Comparison of ENCODE assay signal across 8 cellular contexts in genomic region chr20:39049684-39050554, GRCh38.
DNase-seq lines count a peak whose midpoint lies in the region; ATAC-seq and TF ChIP-seq lines count a peak whose summit lies in the region.

No MANE protein-coding gene starts in this region.

- H3K9me3 ChIP-seq in DND-41 (ENCODE audit: insufficient read depth, low read length, severe bottlenecking) = no peaks in the 10 kb centered on the region
- no peaks in the 10 kb centered on the region for H3K9me3 ChIP-seq in SJSA1 (replicated peaks)

- H3K27me3 ChIP-seq in DND-41 (ENCODE audit: insufficient read depth, low read length, poor library complexity) (no peaks in the 10 kb centered on the region), SJSA1 (replicated peaks) (peaks cover 6% of the 10 kb centered on the region)

- H4K20me1 ChIP-seq in DND-41 (ENCODE audit: insufficient read depth, low read length) = no peaks in the 10 kb centered on the region

- peak overlapping the region in 1 of 2 experiments; percentile 57; a peak in 2 of 4 replicates for H3K4me3 ChIP-seq in DND-41 (ENCODE audit: low read depth in 1 of 2, low read length in 2 of 2)
- peak overlapping the region; percentile 54 for H3K4me3 ChIP-seq in SJSA1

- DNase-seq in DND-41 (peak; percentile 87), KG1 (lab: John Stamatoyannopoulos, UW) (peak; percentile 37), SJSA1 (ENCODE audit: low read depth in 1 of 2, low spot score in 2 of 2) (peak; percentile 79 to 82), globus pallidus (ENCODE audit: low spot score) (peak; percentile 67), occipital lobe (lab: John Stamatoyannopoulos, UW) (peak; percentile 74)
- DNase-seq in activated naive CD4-positive, alpha-beta T cell treated with Interleukin-2 at 50 U/mL for 16 hours = peak; percentile 81

- peak overlapping the region; percentile 56 for H3K9ac ChIP-seq in DND-41 (ENCODE audit: low read depth, low read length)

- H2AFZ ChIP-seq in DND-41 (ENCODE audit: low read depth, low read length) = peak overlapping the region; percentile 93

- peak; percentile 96 for TF ChIP-seq CTCF in DND-41 (IDR thresholded peaks at IDR 0.05; ENCODE audit: borderline replicate concordance, extremely low read depth, low read length, poor library complexity, severe bottlenecking)

- ATAC-seq in DND-41 (ENCODE audit: insufficient read depth, low read depth) = peak; percentile 90
- ATAC-seq in GM21526 (IDR thresholded peaks at IDR 0.05; ENCODE audit: low FRiP score, unreplicated experiment) = peak; percentile 85

- no peaks in the 10 kb centered on the region for H3K79me2 ChIP-seq in DND-41 (ENCODE audit: insufficient read depth, low read length)

- H3K27ac ChIP-seq in DND-41 (ENCODE audit: low read length) = peak overlapping the region; percentile 71
- peak overlapping the region; percentile 24 for H3K27ac ChIP-seq in SJSA1
- peak overlapping the region; percentile 7 for H3K27ac ChIP-seq in temporal lobe (ENCODE audit: low read depth, low read length)

- H3K4me2 ChIP-seq in DND-41 (ENCODE audit: insufficient read depth, low read length) = peak overlapping the region; percentile 76

- peaks cover 19% of the 10 kb centered on the region for H3K4me1 ChIP-seq in DND-41 (ENCODE audit: insufficient read depth, low read length)
- H3K4me1 ChIP-seq in SJSA1 (replicated peaks) = peaks cover 12% of the 10 kb centered on the region

- no peaks in the 10 kb centered on the region for H3K36me3 ChIP-seq in DND-41 (ENCODE audit: insufficient read depth, low read length)
- H3K36me3 ChIP-seq in SJSA1 = no peaks in the 10 kb centered on the region

Comparison
In these comparisons a context has a peak if more than half of its experiments do, and no peak if none do; other contexts are left out.
1. DNase-seq: peak in every context shown above with its lines; median percentile 87 in DND-41; 81 in activated naive CD4-positive, alpha-beta T cell treated with Interleukin-2 at 50 U/mL for 16 hours; 80 in SJSA1; 74 in occipital lobe; 67 in globus pallidus; 37 in KG1.
2. H3K27ac ChIP-seq: peak in every context shown above with its lines; median percentile 71 in DND-41; 24 in SJSA1; 7 in temporal lobe.